1 cellular context compared by ENCODE assay signal in genomic region chr20:49928411-49929141, GRCh38.
TF ChIP-seq lines count a peak whose summit lies in the region.

No MANE protein-coding gene starts in this region.

TF ChIP-seq in K562, 482 proteins besides CTCF, POLR2A, EP300 and RAD21 (continued from another document and continues in another):
- no peak for TF ChIP-seq FOXP4 (CRISPR knock-in tag; IDR thresholded peaks at IDR 0.05; ENCODE audit: borderline replicate concordance)
- TF ChIP-seq HBP1 (CRISPR knock-in tag; IDR thresholded peaks at IDR 0.05), result no peak
- no peak for TF ChIP-seq ZNF232 (CRISPR knock-in tag; IDR thresholded peaks at IDR 0.05)
- no peak for TF ChIP-seq ZNF592 (IDR thresholded peaks at IDR 0.05)
- TF ChIP-seq E2F4 (CRISPR knock-in tag; IDR thresholded peaks at IDR 0.05; ENCODE audit: low read depth), result no peak
- TF ChIP-seq ZNF407 (IDR thresholded peaks at IDR 0.05; ENCODE audit: low read depth), result no peak
- TF ChIP-seq RHOXF2B (CRISPR knock-in tag; conservative IDR thresholded peaks at IDR 0.05), result no peak
- peak; percentile 83; the same call in 1 of the 2 replicates for TF ChIP-seq XRCC5 (IDR thresholded peaks at IDR 0.05; ENCODE audit: low read depth, low read length)
- TF ChIP-seq ZBTB8A (IDR thresholded peaks at IDR 0.05; ENCODE audit: partially characterized antibody), result no peak
- TF ChIP-seq NFIX (CRISPR knock-in tag; IDR thresholded peaks at IDR 0.05; ENCODE audit: low read depth), result no peak
- TF ChIP-seq ZNF449 (CRISPR knock-in tag; IDR thresholded peaks at IDR 0.05), result no peak
- TF ChIP-seq ZNF140 (CRISPR knock-in tag; IDR thresholded peaks at IDR 0.05), result no peak
- no peak for TF ChIP-seq RBM25 (IDR thresholded peaks at IDR 0.05; ENCODE audit: low read depth, low read length, severe bottlenecking)
- TF ChIP-seq GTF2E2 (tag; IDR thresholded peaks at IDR 0.05), result no peak
- TF ChIP-seq ZNF3 (CRISPR knock-in tag; IDR thresholded peaks at IDR 0.05), result no peak
- TF ChIP-seq XRCC3 (IDR thresholded peaks at IDR 0.05), result no peak
- no peak for TF ChIP-seq CREB3 (tag; conservative IDR thresholded peaks at IDR 0.05; ENCODE audit: low read depth)
- no peak for TF ChIP-seq ZC3H11A (IDR thresholded peaks at IDR 0.05; ENCODE audit: low read depth, low read length)
- TF ChIP-seq ERF (CRISPR knock-in tag; IDR thresholded peaks at IDR 0.05), result no peak
- no peak for TF ChIP-seq OTX1 (CRISPR knock-in tag; IDR thresholded peaks at IDR 0.05)
- TF ChIP-seq ZNF146 (CRISPR knock-in tag; IDR thresholded peaks at IDR 0.05; ENCODE audit: unreplicated experiment), result no peak
- TF ChIP-seq ELK3 (CRISPR knock-in tag; IDR thresholded peaks at IDR 0.05), result no peak
- TF ChIP-seq NCOA1 (IDR thresholded peaks at IDR 0.05; ENCODE audit: low read depth), result no peak
- no peak for TF ChIP-seq FOXA3 (CRISPR knock-in tag; conservative IDR thresholded peaks at IDR 0.05 in 1 of 2, IDR thresholded peaks at IDR 0.05 in 1 of 2)
- TF ChIP-seq ZSCAN29 (IDR thresholded peaks at IDR 0.05), result no peak
- TF ChIP-seq CBFA2T2 (conservative IDR thresholded peaks at IDR 0.05), result 0 out of 2 replicates have a peak, but pooled peaks have one; percentile 5
- no peak for TF ChIP-seq SNIP1 (IDR thresholded peaks at IDR 0.05; ENCODE audit: low read depth)
- no peak for TF ChIP-seq XRCC4 (IDR thresholded peaks at IDR 0.05; ENCODE audit: extremely low read depth, insufficient read depth, insufficient read length)
- 0 out of 2 replicates have a peak, but pooled peaks have one; percentile 46 for TF ChIP-seq ZNF584 (CRISPR knock-in tag; IDR thresholded peaks at IDR 0.05; ENCODE audit: low read depth)
- no peak for TF ChIP-seq ZNF134 (CRISPR knock-in tag; conservative IDR thresholded peaks at IDR 0.05)
- TF ChIP-seq NFE2 (IDR thresholded peaks at IDR 0.05; ENCODE audit: low read depth), result no peak
- TF ChIP-seq ZNF511 (CRISPR knock-in tag; IDR thresholded peaks at IDR 0.05), result no peak
- 0 out of 2 replicates have a peak, but pooled peaks have one; percentile 26 for TF ChIP-seq ETV1 (tag; conservative IDR thresholded peaks at IDR 0.05; ENCODE audit: low read depth)
- no peak for TF ChIP-seq ZNF699 (CRISPR knock-in tag; IDR thresholded peaks at IDR 0.05; ENCODE audit: insufficient replicate concordance)
- no peak for TF ChIP-seq ZNF24 (IDR thresholded peaks at IDR 0.05)
- no peak for TF ChIP-seq RBM17 (IDR thresholded peaks at IDR 0.05; ENCODE audit: borderline replicate concordance, low read depth, low read length)
- TF ChIP-seq PHTF2 (CRISPR knock-in tag; IDR thresholded peaks at IDR 0.05), result no peak
